In genomic region chr5:177358333-177358939, GRCh38 we compare ENCODE assay signal across 8 cellular contexts. TPM values are rescaled to one million over a fixed set of nuclear protein-coding genes. Genes with fewer than 3 reads are reported as not detected.
DNase-seq lines count a peak whose midpoint lies in the region; ATAC-seq and TF ChIP-seq lines count a peak whose summit lies in the region.

No MANE protein-coding gene starts in this region.

- peaks cover 0 to 19% of the 10 kb centered on the region in 2 donors for H3K4me1 ChIP-seq in right atrium auricular region
- H3K4me1 ChIP-seq in suprapubic skin: peaks cover 43% of the 10 kb centered on the region

- H3K4me1 Mint-ChIP-seq in activated CD4-positive, alpha-beta T cell treated with anti-CD3 and anti-CD28 coated beads, Interleukin-2, amount 10 ng/mL, durations not matched to agents 7 days and 5 days: peaks cover 82% of the 10 kb centered on the region
- peaks cover 81% of the 10 kb centered on the region for H3K4me1 Mint-ChIP-seq in activated CD4-positive, alpha-beta memory T cell treated with anti-CD3 and anti-CD28 coated beads for 36 hours (ENCODE audit: low read depth)

- WGBS in suprapubic skin: 27% methylated on average over 5 of the region's 6 CpGs

- H3K36me3 Mint-ChIP-seq in activated CD4-positive, alpha-beta T cell treated with anti-CD3 and anti-CD28 coated beads, Interleukin-2, amount 10 ng/mL, durations not matched to agents 7 days and 5 days (ENCODE audit: low read depth): peaks cover 48% of the 10 kb centered on the region
- peaks cover 3% of the 10 kb centered on the region for H3K36me3 Mint-ChIP-seq in activated CD4-positive, alpha-beta memory T cell treated with anti-CD3 and anti-CD28 coated beads for 36 hours

- peaks cover 12% of the 10 kb centered on the region for H3K9me3 Mint-ChIP-seq in activated CD4-positive, alpha-beta T cell treated with anti-CD3 and anti-CD28 coated beads, Interleukin-2, amount 10 ng/mL, durations not matched to agents 7 days and 5 days
- H3K9me3 Mint-ChIP-seq in activated CD4-positive, alpha-beta memory T cell treated with anti-CD3 and anti-CD28 coated beads for 36 hours: peaks cover 9% of the 10 kb centered on the region

- CTCF ChIA-PET in activated CD4-positive, alpha-beta T cell treated with anti-CD3 and anti-CD28 coated beads, Interleukin-2, amount 10 ng/mL, durations not matched to agents 7 days and 5 days (lab: Charles Lee): interaction anchor here (0.7 to 17.1 kb wide), 8 partner anchors 13 to 95 kb away, joined by 3 to 145 read pairs (median 4); no protein-coding TSS in a partner anchor
- CTCF ChIA-PET in activated CD4-positive, alpha-beta memory T cell treated with anti-CD3 and anti-CD28 coated beads for 36 hours (lab: Charles Lee): interaction anchor here (0.8 to 8.7 kb wide), 7 partner anchors 13 to 97 kb away, joined by 3 to 66 read pairs (median 7); no protein-coding TSS in a partner anchor

- no peak for ATAC-seq in GM21825 (IDR thresholded peaks at IDR 0.05; ENCODE audit: unreplicated experiment)
- ATAC-seq in HG03280 (IDR thresholded peaks at IDR 0.05; ENCODE audit: unreplicated experiment): no peak

- POLR2A ChIA-PET in activated CD4-positive, alpha-beta T cell treated with anti-CD3 and anti-CD28 coated beads, Interleukin-2, amount 10 ng/mL, durations not matched to agents 7 days and 5 days (lab: Charles Lee): interaction anchor here (1.3 kb wide), 1 partner anchor 46 kb away, joined by 3 read pairs; no protein-coding TSS in a partner anchor
- POLR2A ChIA-PET in activated CD4-positive, alpha-beta memory T cell treated with anti-CD3 and anti-CD28 coated beads for 36 hours (lab: Charles Lee): interaction anchor here (0.8 to 1.4 kb wide), 5 partner anchors 14 to 97 kb away, joined by 3 to 4 read pairs (median 3); no protein-coding TSS in a partner anchor

- TF ChIP-seq EP300 in suprapubic skin (IDR thresholded peaks at IDR 0.05): no peak

- TF ChIP-seq POLR2A in suprapubic skin (IDR thresholded peaks at IDR 0.05): no peak

- H3K27ac ChIP-seq in right atrium auricular region (no peak overlapping the region), suprapubic skin (no peak overlapping the region)

- DNase-seq in activated CD4-positive, alpha-beta T cell treated with anti-CD3 and anti-CD28 coated beads, Interleukin-2, amount 10 ng/mL, durations not matched to agents 7 days and 5 days: no peak
- no peak for DNase-seq in activated CD4-positive, alpha-beta T cell treated with anti-CD3 and anti-CD28 coated beads, Interleukin-2, amount 50 U/mL, for 4 hours
- DNase-seq in activated CD4-positive, alpha-beta memory T cell treated with anti-CD3 and anti-CD28 coated beads for 36 hours: peak; percentile 22
- no peak for DNase-seq in right atrium auricular region (ENCODE audit: low spot score)
- DNase-seq in suprapubic skin (ENCODE audit: low spot score in 2 of 2): no peak
- no peak for DNase-seq in activated gamma-delta T cell treated with Interleukin-2 at 50 U/mL for 16 hours

- H3K27me3 Mint-ChIP-seq in activated CD4-positive, alpha-beta T cell treated with anti-CD3 and anti-CD28 coated beads, Interleukin-2, amount 10 ng/mL, durations not matched to agents 7 days and 5 days: no peaks in the 10 kb centered on the region
- no peaks in the 10 kb centered on the region for H3K27me3 Mint-ChIP-seq in activated CD4-positive, alpha-beta memory T cell treated with anti-CD3 and anti-CD28 coated beads for 36 hours

- no peaks in the 10 kb centered on the region for H3K9me3 ChIP-seq in right atrium auricular region
- H3K9me3 ChIP-seq in suprapubic skin: no peaks in the 10 kb centered on the region

- intact Hi-C loops in activated CD4-positive, alpha-beta memory T cell treated with anti-CD3 and anti-CD28 coated beads for 36 hours (cut with micrococcal nuclease): no loop called here

- peak overlapping the region; percentile 9 to 36 for H3K4me3 ChIP-seq in right atrium auricular region
- H3K4me3 ChIP-seq in suprapubic skin: peak overlapping the region; percentile 47

- H3K27me3 ChIP-seq in right atrium auricular region (no peaks in the 10 kb centered on the region), suprapubic skin (no peaks in the 10 kb centered on the region)

- peak overlapping the region; percentile 82 for H3K27ac Mint-ChIP-seq in activated CD4-positive, alpha-beta T cell treated with anti-CD3 and anti-CD28 coated beads, Interleukin-2, amount 10 ng/mL, durations not matched to agents 7 days and 5 days
- peak overlapping the region; percentile 80 for H3K27ac Mint-ChIP-seq in activated CD4-positive, alpha-beta memory T cell treated with anti-CD3 and anti-CD28 coated beads for 36 hours

- TF ChIP-seq CTCF in right atrium auricular region (IDR thresholded peaks at IDR 0.05): no peak
- TF ChIP-seq CTCF in suprapubic skin (IDR thresholded peaks at IDR 0.05): no peak

- peak overlapping the region; percentile 91 for H3K4me3 Mint-ChIP-seq in activated CD4-positive, alpha-beta T cell treated with anti-CD3 and anti-CD28 coated beads, Interleukin-2, amount 10 ng/mL, durations not matched to agents 7 days and 5 days
- H3K4me3 Mint-ChIP-seq in activated CD4-positive, alpha-beta memory T cell treated with anti-CD3 and anti-CD28 coated beads for 36 hours: peak overlapping the region; percentile 81

- H3K36me3 ChIP-seq in right atrium auricular region (no peaks in the 10 kb centered on the region), suprapubic skin (no peaks in the 10 kb centered on the region)

RNA-seq across cellular contexts. Expression of gene RGS14, which starts 0.7 kb away (rescaled TPM):
- total RNA-seq in activated CD4-positive, alpha-beta T cell treated with anti-CD3 and anti-CD28 coated beads, Interleukin-2, amount 10 ng/mL, durations not matched to agents 7 days and 5 days: 100 to 1,000 TPM; 124 to 132 TPM
- total RNA-seq in activated CD4-positive, alpha-beta memory T cell treated with anti-CD3 and anti-CD28 coated beads for 36 hours: 10 to 100 TPM; 43.9 to 47.2 TPM
- 1 to 10 TPM; 3.1 to 6.8 TPM for total RNA-seq in right atrium auricular region
- 10 to 100 TPM; 38.5 to 85.9 (median 68.8) TPM for total RNA-seq in suprapubic skin

RNA-seq across cellular contexts. Expression of gene LMAN2, which starts 7.0 kb away (rescaled TPM):
- total RNA-seq in activated CD4-positive, alpha-beta T cell treated with anti-CD3 and anti-CD28 coated beads, Interleukin-2, amount 10 ng/mL, durations not matched to agents 7 days and 5 days: 100 to 1,000 TPM; 123 to 132 TPM
- total RNA-seq in activated CD4-positive, alpha-beta memory T cell treated with anti-CD3 and anti-CD28 coated beads for 36 hours: 100 to 1,000 TPM in 1 of 2 experiments, 10 to 100 TPM in 1; 98.3 to 104 TPM
- total RNA-seq in right atrium auricular region (100 to 1,000 TPM; 128 to 134 TPM), suprapubic skin (100 to 1,000 TPM; 119 to 191 (median 160) TPM)

RNA-seq across cellular contexts. Expression of gene SLC34A1, which starts 25.8 kb away (rescaled TPM):
- total RNA-seq in activated CD4-positive, alpha-beta T cell treated with anti-CD3 and anti-CD28 coated beads, Interleukin-2, amount 10 ng/mL, durations not matched to agents 7 days and 5 days: under 1 TPM; 0.12 to 0.27 TPM
- total RNA-seq in activated CD4-positive, alpha-beta memory T cell treated with anti-CD3 and anti-CD28 coated beads for 36 hours: under 1 TPM in 1 of 2 experiments, not detected in 1; 0.15 TPM
- total RNA-seq in right atrium auricular region (not detected), suprapubic skin (under 1 TPM in 1 of 4 donors, not detected in 3; 0.29 TPM)

RNA-seq across cellular contexts. Expression of gene PFN3, which starts 42.0 kb away (rescaled TPM):
- not detected for total RNA-seq in activated CD4-positive, alpha-beta T cell treated with anti-CD3 and anti-CD28 coated beads, Interleukin-2, amount 10 ng/mL, durations not matched to agents 7 days and 5 days
- not detected for total RNA-seq in activated CD4-positive, alpha-beta memory T cell treated with anti-CD3 and anti-CD28 coated beads for 36 hours
- total RNA-seq in right atrium auricular region (not detected), suprapubic skin (not detected)

RNA-seq across cellular contexts. Expression of gene MXD3, which starts 46.7 kb away (rescaled TPM):
- total RNA-seq in activated CD4-positive, alpha-beta T cell treated with anti-CD3 and anti-CD28 coated beads, Interleukin-2, amount 10 ng/mL, durations not matched to agents 7 days and 5 days: 100 to 1,000 TPM; 107 to 109 TPM
- 10 to 100 TPM; 31.2 to 33.4 TPM for total RNA-seq in activated CD4-positive, alpha-beta memory T cell treated with anti-CD3 and anti-CD28 coated beads for 36 hours
- total RNA-seq in right atrium auricular region (1 to 10 TPM; 1.6 to 1.8 TPM), suprapubic skin (10 to 100 TPM in 3 of 4 donors, 1 to 10 TPM in 1; 8.7 to 30.3 (median 11.7) TPM)

Comparison
In these comparisons a context has a peak if more than half of its experiments do, and no peak if none do; other contexts are left out.
1. RNA of gene RGS14, which starts 0.7 kb away (total RNA-seq): 124 to 132 TPM in activated CD4-positive, alpha-beta T cell treated with anti-CD3 and anti-CD28 coated beads, Interleukin-2, amount 10 ng/mL, durations not matched to agents 7 days and 5 days, 38.5 to 85.9 TPM in suprapubic skin and 43.9 to 47.2 TPM in activated CD4-positive, alpha-beta memory T cell treated with anti-CD3 and anti-CD28 coated beads for 36 hours; 3.1 to 6.8 TPM in right atrium auricular region; every median in the first group is over 4 times any median in the second.